19 cellular contexts compared by ENCODE assay signal in genomic region chr2:150145312-150145711, GRCh38.
DNase-seq lines count a peak whose midpoint lies in the region; ATAC-seq, FAIRE-seq and TF ChIP-seq lines count a peak whose summit lies in the region.
"Had no signal": no experiment of that assay in that cellular context is flagged by ENCODE, and none has a peak within 500 bp of the region (broad histone marks: within the 10 kb centered on the region; RNA-seq: fewer than 3 reads in every experiment).

No MANE protein-coding gene starts in this region.

- H3K27ac Mint-ChIP-seq in nephron: peak overlapping the region; percentile 19 to 22 (median 21)
- H3K27ac Mint-ChIP-seq: CD4-positive, alpha-beta memory T cell; H9; IgD-negative memory B cell had no signal

- peaks cover 17% of the 10 kb centered on the region for H3K9me3 Mint-ChIP-seq in nephron

- H3K9me3 ChIP-seq in A549 (peaks cover 41% of the 10 kb centered on the region), RWPE2 (ENCODE audit: severe bottlenecking) (peaks cover 4% of the 10 kb centered on the region), stomach (peaks cover 0 to 25% (median 15%) of the 10 kb centered on the region in 4 donors), ovary (no peaks in the 10 kb centered on the region)

- peaks cover 7% of the 10 kb centered on the region for H3K36me3 Mint-ChIP-seq in nephron (ENCODE audit: low read depth)
- H3K36me3 Mint-ChIP-seq: CD4-positive, alpha-beta memory T cell; IgD-negative memory B cell had no signal

- ATAC-seq in A549 (no peak), RWPE2 (ENCODE audit: low read depth) (no peak)

- TF ChIP-seq POLR2A in A549 (IDR thresholded peaks at IDR 0.05; ENCODE audit: low read length) (no peak), stomach (IDR thresholded peaks at IDR 0.05) (no peak), ovary (IDR thresholded peaks at IDR 0.05) (no peak), GM12891 (IDR thresholded peaks at IDR 0.05; ENCODE audit: low read depth, low read length) (no peak)

- FAIRE-seq in A549 (lab: Jason Lieb, UNC) (no peak), G401.6 (lab: Jason Lieb, UNC) (peak; percentile 98), GM12891 (lab: Jason Lieb, UNC) (no peak)
- FAIRE-seq: D721Med, GM18507 had no signal

- peaks cover 23% of the 10 kb centered on the region for H3K4me1 Mint-ChIP-seq in nephron
- H3K4me1 Mint-ChIP-seq: CD4-positive, alpha-beta memory T cell; H9; IgD-negative memory B cell had no signal

- no peaks in the 10 kb centered on the region for H3K27me3 ChIP-seq in RWPE2 (ENCODE audit: insufficient read depth, poor library complexity, severe bottlenecking)
- H3K27me3 ChIP-seq in stomach: no peaks in the 10 kb centered on the region
- H3K27me3 ChIP-seq in ovary: no peaks in the 10 kb centered on the region

- no peak for TF ChIP-seq RAD21 in A549 (conservative IDR thresholded peaks at IDR 0.05 in 1 of 2, IDR thresholded peaks at IDR 0.05 in 1 of 2)

- TF ChIP-seq CTCF in A549 (IDR thresholded peaks at IDR 0.05) (no peak), RWPE2 (IDR thresholded peaks at IDR 0.05; ENCODE audit: poor library complexity, severe bottlenecking) (no peak), nephron (IDR thresholded peaks at IDR 0.05; ENCODE audit: unreplicated experiment in 3 of 3) (no peak), stomach (IDR thresholded peaks at IDR 0.05) (no peak), ovary (IDR thresholded peaks at IDR 0.05) (no peak)

- peak overlapping the region; percentile 25; the same call in 1 of the 3 replicates for H3K4me2 ChIP-seq in A549

- no peak overlapping the region for H3K4me3 ChIP-seq in A549
- no peak overlapping the region for H3K4me3 ChIP-seq in RWPE2 (ENCODE audit: severe bottlenecking)
- H3K4me3 ChIP-seq in stomach: no peak overlapping the region
- no peak overlapping the region for H3K4me3 ChIP-seq in ovary

- TF ChIP-seq EP300 in A549 (IDR thresholded peaks at IDR 0.05) (no peak), stomach (IDR thresholded peaks at IDR 0.05) (no peak), ovary (IDR thresholded peaks at IDR 0.05) (no peak)

- H3K4me3 Mint-ChIP-seq in nephron: no peak overlapping the region
- H3K4me3 Mint-ChIP-seq: CD4-positive, alpha-beta memory T cell; H9; IgD-negative memory B cell had no signal

- H3K36me3 ChIP-seq in RWPE2 (ENCODE audit: low read depth): no peaks in the 10 kb centered on the region
- H3K36me3 ChIP-seq in stomach: no peaks in the 10 kb centered on the region
- H3K36me3 ChIP-seq in ovary: no peaks in the 10 kb centered on the region

- H3K4me1 ChIP-seq in A549 (peaks cover 39% of the 10 kb centered on the region), RWPE2 (ENCODE audit: insufficient read depth, poor library complexity, severe bottlenecking) (peaks cover 32% of the 10 kb centered on the region), stomach (no peaks in the 10 kb centered on the region), ovary (ENCODE audit: insufficient read depth) (peaks cover 2% of the 10 kb centered on the region)

- H3K27ac ChIP-seq in A549 (peak overlapping the region; percentile 48 to 58; a peak in 5 of 6 replicates), RWPE2 (ENCODE audit: poor library complexity, severe bottlenecking) (peak overlapping the region; percentile 2), stomach (no peak overlapping the region), ovary (no peak overlapping the region)
- H3K27ac ChIP-seq: 22Rv1, C4-2B had no signal

- CTCF ChIA-PET in A549 (lab: Yijun Ruan, JAX): interaction anchor here (1.8 kb wide), 1 partner anchor 12 kb away, joined by 4 read pairs; no protein-coding TSS in a partner anchor

- intact Hi-C loops in stomach (cut with DNase I; ENCODE audit: low total_unique reads) (no loop called here), ovary (cut with DNase I) (no loop called here)

- POLR2A ChIA-PET in A549 (lab: Yijun Ruan, JAX): no interaction called here

- DNase-seq in A549 (ENCODE audit: low read depth in 1 of 2, low spot score in 1 of 2) (no peak), RWPE2 (ENCODE audit: low spot score) (no peak), stomach (no peak), ovary (no peak), GM12891 (ENCODE audit: insufficient read length, low spot score) (no peak)
- no peak for DNase-seq in stimulated activated CD4-positive, alpha-beta T cell treated with anti-CD3 and anti-CD28 coated beads, Interleukin-1b, Interleukin-23, amount 100 ng/mL, for 48 hours
- DNase-seq: CD4-positive, alpha-beta memory T cell; DMS153; DMS79 treated with DMSO at 0.1 percent for 48 hours; GF-D8; GOT3; H9 had no signal

- whole genome bisulfite sequencing in A549 (ENCODE audit: missing lambda C conversion rate): 78% methylated on average over 3 of the region's 3 CpGs
- WGBS in stomach, 5 donors: 83 to 93% (median 88%) methylated on average over 3 of the region's 3 CpGs
- WGBS in ovary, 3 donors: 89% methylated on average over 3 of the region's 3 CpGs

- H3K27me3 Mint-ChIP-seq in nephron (ENCODE audit: low read depth): no peaks in the 10 kb centered on the region
- H3K27me3 Mint-ChIP-seq: CD4-positive, alpha-beta memory T cell; IgD-negative memory B cell had no signal

TF ChIP-seq in A549, 52 proteins besides CTCF, POLR2A, EP300 and RAD21:
- TF ChIP-seq JUNB (IDR thresholded peaks at IDR 0.05): no peak

TF ChIP-seq in GM12891, 5 proteins besides CTCF, POLR2A, EP300 and RAD21:
- TF ChIP-seq PAX5 (IDR thresholded peaks at IDR 0.05; ENCODE audit: insufficient read depth, low read length, severe bottlenecking): no peak
- no peak for TF ChIP-seq POU2F2 (IDR thresholded peaks at IDR 0.05; ENCODE audit: low read depth, low read length)
- no peak for TF ChIP-seq POLR2AphosphoS5 (IDR thresholded peaks at IDR 0.05; ENCODE audit: low read depth, low read length)
- TF ChIP-seq TAF1 (IDR thresholded peaks at IDR 0.05; ENCODE audit: low read depth, low read length): no peak
- TF ChIP-seq SPI1 (IDR thresholded peaks at IDR 0.05; ENCODE audit: low read depth, low read length): no peak

Comparison
In these comparisons a context has a peak if more than half of its experiments do, and no peak if none do; other contexts are left out.
1. H3K27ac ChIP-seq: peak in A549 (2 of 2) and RWPE2 (single experiment); none in stomach (0 of 5) and ovary (0 of 2).